ENCODE assay signal across 27 cellular contexts in genomic region chr2:120787512-120788348, GRCh38. TPM values are rescaled to one million over a fixed set of nuclear protein-coding genes. Genes with fewer than 3 reads are reported as not detected.
DNase-seq lines count a peak whose midpoint lies in the region; ATAC-seq and TF ChIP-seq lines count a peak whose summit lies in the region.
"Had no signal": no experiment of that assay in that cellular context is flagged by ENCODE, and none has a peak within 500 bp of the region (broad histone marks: within the 10 kb centered on the region; RNA-seq: fewer than 3 reads in every experiment).

No MANE protein-coding gene starts in this region.

- peaks cover 85% of the 10 kb centered on the region for H3K4me1 Mint-ChIP-seq in GM23338
- H3K4me1 Mint-ChIP-seq in activated T-cell treated with anti-CD3 and anti-CD28 coated beads, Interleukin-2, amount 50 U/mL, for 72 hours (ENCODE audit: low read depth): peaks cover 11% of the 10 kb centered on the region

- no peak overlapping the region for H2BK12ac ChIP-seq in neuronal stem cell (ENCODE audit: low read length)

- TF ChIP-seq CTCF in GM23338 (conservative IDR thresholded peaks at IDR 0.05; ENCODE audit: low read depth in 2 of 2) (no peak), RWPE1 (conservative IDR thresholded peaks at IDR 0.05; ENCODE audit: low read depth) (no peak)

- peak overlapping the region; percentile 48; the same call in 1 of the 2 replicates for H3K4me2 ChIP-seq in GM23338
- H3K4me2 ChIP-seq in neuronal stem cell (ENCODE audit: insufficient read depth, low read length, poor library complexity, severe bottlenecking): no peak overlapping the region
- H3K4me2 ChIP-seq: BLaER1 had no signal

- intact Hi-C loops in left colon (cut with DNase I, micrococcal nuclease): no loop called here

- H2AFZ ChIP-seq in GM23338: no peak overlapping the region
- no peak overlapping the region for H2AFZ ChIP-seq in neuronal stem cell (ENCODE audit: low read length)

- no peak overlapping the region for H3K4ac ChIP-seq in neuronal stem cell (ENCODE audit: low read length)

- peak overlapping the region; percentile 84 for H3K18ac ChIP-seq in neuronal stem cell (ENCODE audit: low read length)

- CTCF ChIA-PET in RWPE1 (lab: Yijun Ruan, JAX): no interaction called here

- H3K9me3 ChIP-seq in neuronal stem cell (replicated peaks in 1 of 2; ENCODE audit: control insufficient read depth in 2 of 2, insufficient read depth in 1 of 2, low read depth in 1 of 2, low read length in 2 of 2): no peaks in the 10 kb centered on the region
- H3K9me3 ChIP-seq: BLaER1, left ventricle myocardium inferior, prostate gland, upper lobe of left lung had no signal

- H3K79me2 ChIP-seq in GM23338 (replicated peaks; ENCODE audit: insufficient read depth): peaks cover 92% of the 10 kb centered on the region

- H3K27me3 ChIP-seq in GM23338 (ENCODE audit: insufficient read depth) (no peaks in the 10 kb centered on the region), neuronal stem cell (ENCODE audit: control insufficient read depth in 3 of 3, insufficient read depth in 3 of 3, low read depth in 1 of 3, low read length in 3 of 3) (no peaks in the 10 kb centered on the region)
- H3K27me3 ChIP-seq: BLaER1, upper lobe of left lung had no signal

- peak overlapping the region; percentile 67 for H2BK5ac ChIP-seq in neuronal stem cell (ENCODE audit: low read length)

- H4K8ac ChIP-seq in neuronal stem cell (ENCODE audit: low read depth, low read length): no peak overlapping the region

- POLR2A ChIA-PET in RWPE1 (lab: Yijun Ruan, JAX; ENCODE audit: low non-redundant PET): no interaction called here

- no peak for ATAC-seq in GM23338
- ATAC-seq in left colon: peak; percentile 72
- ATAC-seq in HG03457 (IDR thresholded peaks at IDR 0.05; ENCODE audit: unreplicated experiment): no peak
- ATAC-seq in HG03095 (IDR thresholded peaks at IDR 0.05; ENCODE audit: unreplicated experiment): no peak
- no peak for ATAC-seq in activated T-cell treated with anti-CD3 and anti-CD28 coated beads, Interleukin-2, amount 50 U/mL, for 72 hours (replicated peaks in 1 of 2)

- H2AK5ac ChIP-seq in neuronal stem cell (ENCODE audit: low read depth, low read length): peak overlapping the region; percentile 50

- peak overlapping the region; percentile 84 for H3K27ac ChIP-seq in GM23338 (ENCODE audit: low read depth)
- 0 out of 2 replicates have a peak overlapping the region, but pooled peaks have one; percentile 2 for H3K27ac ChIP-seq in RWPE1
- H3K27ac ChIP-seq in neuronal stem cell (replicated peaks; ENCODE audit: low read length): peak overlapping the region; percentile 50
- H3K27ac ChIP-seq: BLaER1, epithelial cell of prostate, left ventricle myocardium inferior, prostate gland, upper lobe of left lung had no signal

- no peak overlapping the region for H3K4me3 Mint-ChIP-seq in GM23338
- no peak overlapping the region for H3K4me3 Mint-ChIP-seq in activated T-cell treated with anti-CD3 and anti-CD28 coated beads, Interleukin-2, amount 50 U/mL, for 72 hours
- H3K4me3 Mint-ChIP-seq: activated CD4-positive, alpha-beta memory T cell treated with anti-CD3 and anti-CD28 coated beads, Interleukin-2, amount 10 ng/mL, durations not matched to agents 7 days and 5 days had no signal

- H3K4me1 ChIP-seq in GM23338 (ENCODE audit: insufficient read depth) (peaks cover 60% of the 10 kb centered on the region), neuronal stem cell (ENCODE audit: control insufficient read depth in 2 of 2, insufficient read depth in 1 of 2, low read depth in 1 of 2, low read length in 2 of 2) (peaks cover 27 to 54% of the 10 kb centered on the region in 2 donors)

- no peak overlapping the region for H4K91ac ChIP-seq in neuronal stem cell (ENCODE audit: low read depth, low read length, poor library complexity)

- H3K9me2 ChIP-seq in GM23338 (ENCODE audit: insufficient read depth): no peaks in the 10 kb centered on the region

- H3K14ac ChIP-seq in neuronal stem cell (ENCODE audit: low read length): no peak overlapping the region

- peaks cover 30% of the 10 kb centered on the region for H3F3A ChIP-seq in GM23338 (replicated peaks; ENCODE audit: low read depth)

- no peak for DNase-seq in GM23338 (ENCODE audit: low spot score)
- no peak for DNase-seq in RWPE1 (ENCODE audit: low spot score)
- DNase-seq in left colon: no peak
- DNase-seq in neuronal stem cell (ENCODE audit: low spot score): no peak
- no peak for DNase-seq in activated T-cell treated with anti-CD3 and anti-CD28 coated beads, Interleukin-2, amount 50 U/mL, for 72 hours
- no peak for DNase-seq in DMS53 treated with DMSO at 0.1 percent for 48 hours (lab: John Stamatoyannopoulos, UW; ENCODE audit: unreplicated experiment)
- DNase-seq: activated CD4-positive, alpha-beta memory T cell treated with anti-CD3 and anti-CD28 coated beads, Interleukin-2, amount 10 ng/mL, durations not matched to agents 7 days and 5 days; activated gamma-delta T cell; DND-41; H7; KBM-7; left ventricle myocardium inferior; MM.1S; NCI-H1417 treated with DMSO at 0.1 percent for 48 hours; NCI-H2081 treated with DMSO at 0.1 percent for 48 hours; NCI-H774; stimulated activated CD4-positive, alpha-beta T cell treated with anti-CD3 and anti-CD28 coated beads, Interleukin-2, amount 100 ng/mL, for 24 hours; T1000; upper lobe of left lung had no signal

- peak overlapping the region; percentile 44; the same call in 1 of the 2 replicates for H3K27ac Mint-ChIP-seq in GM23338
- H3K27ac Mint-ChIP-seq in activated T-cell treated with anti-CD3 and anti-CD28 coated beads, Interleukin-2, amount 50 U/mL, for 72 hours: no peak overlapping the region
- H3K27ac Mint-ChIP-seq: activated CD4-positive, alpha-beta memory T cell treated with anti-CD3 and anti-CD28 coated beads, Interleukin-2, amount 10 ng/mL, durations not matched to agents 7 days and 5 days had no signal

- H3K36me3 Mint-ChIP-seq in GM23338 (ENCODE audit: low read depth): peaks cover 7% of the 10 kb centered on the region; the same call in 1 of the 3 replicates
- H3K36me3 Mint-ChIP-seq in activated T-cell treated with anti-CD3 and anti-CD28 coated beads, Interleukin-2, amount 50 U/mL, for 72 hours (ENCODE audit: insufficient read depth in 2 of 2): no peaks in the 10 kb centered on the region

- no CpG with 5 or more reads among the region's 14 CpGs for WGBS in neuronal stem cell (ENCODE audit: extremely low coverage in 2 of 2, insufficient read length in 2 of 2, insufficient replicate concordance in 1 of 2), 2 donors

- peak overlapping the region; percentile 73 for H3K9ac ChIP-seq in neuronal stem cell (ENCODE audit: low read depth, low read length, poor library complexity)
- H3K9ac ChIP-seq: BLaER1 had no signal

- no peaks in the 10 kb centered on the region; the same call in 2 of the 3 replicates for H3K9me3 Mint-ChIP-seq in GM23338
- no peaks in the 10 kb centered on the region for H3K9me3 Mint-ChIP-seq in activated T-cell treated with anti-CD3 and anti-CD28 coated beads, Interleukin-2, amount 50 U/mL, for 72 hours
- H3K9me3 Mint-ChIP-seq: activated CD4-positive, alpha-beta memory T cell treated with anti-CD3 and anti-CD28 coated beads, Interleukin-2, amount 10 ng/mL, durations not matched to agents 7 days and 5 days had no signal

- H3K4me3 ChIP-seq in GM23338 (no peak overlapping the region), neuronal stem cell (ENCODE audit: low read length in 2 of 2) (no peak overlapping the region)
- H3K4me3 ChIP-seq: BLaER1, left ventricle myocardium inferior, prostate gland, skin epidermis, upper lobe of left lung had no signal

- H3K23ac ChIP-seq in neuronal stem cell (ENCODE audit: low read depth, low read length, poor library complexity): peak overlapping the region; percentile 13

- H3K36me3 ChIP-seq in GM23338 (ENCODE audit: insufficient read depth) (no peaks in the 10 kb centered on the region), neuronal stem cell (replicated peaks in 1 of 2; ENCODE audit: control insufficient read depth in 2 of 2, insufficient read depth in 2 of 2, low read length in 2 of 2) (peaks cover 2 to 44% of the 10 kb centered on the region in 2 donors)
- H3K36me3 ChIP-seq: BLaER1, left ventricle myocardium inferior, prostate gland, upper lobe of left lung had no signal

- H3K27me3 Mint-ChIP-seq in GM23338 (ENCODE audit: insufficient read depth, low read depth, poor library complexity): peaks cover 22% of the 10 kb centered on the region
- H3K27me3 Mint-ChIP-seq in activated T-cell treated with anti-CD3 and anti-CD28 coated beads, Interleukin-2, amount 50 U/mL, for 72 hours (ENCODE audit: low read depth): no peaks in the 10 kb centered on the region
- H3K27me3 Mint-ChIP-seq: activated CD4-positive, alpha-beta memory T cell treated with anti-CD3 and anti-CD28 coated beads, Interleukin-2, amount 10 ng/mL, durations not matched to agents 7 days and 5 days had no signal

- H3K79me1 ChIP-seq in neuronal stem cell (ENCODE audit: low read depth, low read length): peaks cover 33% of the 10 kb centered on the region

- peaks cover 29% of the 10 kb centered on the region for H4K20me1 ChIP-seq in GM23338 (replicated peaks; ENCODE audit: insufficient read depth)
- H4K20me1 ChIP-seq: BLaER1 had no signal

- H2BK15ac ChIP-seq in neuronal stem cell (ENCODE audit: low read length): no peak overlapping the region

- H2BK120ac ChIP-seq in neuronal stem cell (ENCODE audit: low read depth, low read length): no peak overlapping the region

TF ChIP-seq in GM23338, 12 proteins besides CTCF, POLR2A, EP300 and RAD21 (continues in another document):
- no peak for TF ChIP-seq EZH2phosphoT487 (IDR thresholded peaks at IDR 0.05; ENCODE audit: unreplicated experiment)
- TF ChIP-seq ETS1 (IDR thresholded peaks at IDR 0.05): no peak
- TF ChIP-seq ZNF114 (CRISPR knock-in tag; IDR thresholded peaks at IDR 0.05): no peak
- no peak for TF ChIP-seq STAT1 (IDR thresholded peaks at IDR 0.05; ENCODE audit: unreplicated experiment)

RNA-seq across cellular contexts. Expression of gene GLI2, which starts 52.1 kb away (rescaled TPM):
- total RNA-seq in GM23338 (2014; rRNA removed; shearing (Covaris generic)): 41.7 and 53.6 TPM in 2 replicates
- polyA plus RNA-seq in GM23338 (2016; fragmentation: Nextera tagmentation; extraction: Ambion mirVana): 57.0 and 67.1 TPM in 2 replicates
- 1 to 10 TPM; 1.4 to 4.0 TPM for total RNA-seq in left colon
- polyA plus RNA-seq in neuronal stem cell (2013, experiment 1 of 2): 26.2 TPM
- polyA plus RNA-seq in neuronal stem cell (2013, experiment 2 of 2): 27.3 TPM
- total RNA-seq in activated T-cell treated with anti-CD3 and anti-CD28 coated beads, Interleukin-2, amount 50 U/mL, for 72 hours: not detected
- total RNA-seq: mononuclear cell, OCI-LY7 had no signal

Comparison
In these comparisons a context has a peak if more than half of its experiments do, and no peak if none do; other contexts are left out.
1. H3K27ac ChIP-seq: peak in every context shown above with its lines; median percentile 84 in GM23338; 50 in neuronal stem cell; 2 in RWPE1.